ENCODE assay signal across 10 cellular contexts in genomic region chr4:168766537-168767316, GRCh38.
DNase-seq lines count a peak whose midpoint lies in the region; ATAC-seq, FAIRE-seq and TF ChIP-seq lines count a peak whose summit lies in the region.
"Had no signal": no experiment of that assay in that cellular context is flagged by ENCODE, and none has a peak within 500 bp of the region (broad histone marks: within the 10 kb centered on the region; RNA-seq: fewer than 3 reads in every experiment).

No MANE protein-coding gene starts in this region.

- no peak overlapping the region for H3K4me3 Mint-ChIP-seq in mesothelial cell of epicardium
- H3K4me3 Mint-ChIP-seq: activated naive CD8-positive, alpha-beta T cell had no signal

- H3K79me1 ChIP-seq in H1 (ENCODE audit: low read depth, low read length): no peaks in the 10 kb centered on the region

- H3K9ac ChIP-seq in H1 (replicated peaks in 1 of 4; ENCODE audit: extremely low read depth in 1 of 4, low read depth in 3 of 4, low read length in 3 of 4): no peak overlapping the region

- DNase-seq in M059J (ENCODE audit: low read depth): peak; percentile 83
- DNase-seq in H1 (ENCODE audit: low read depth in 1 of 2, low spot score in 2 of 2): no peak
- no peak for DNase-seq in mesothelial cell of epicardium (ENCODE audit: low spot score in 2 of 2, unreplicated experiment in 2 of 2)
- DNase-seq in vagina (ENCODE audit: extremely low spot score in 2 of 2): no peak
- DNase-seq in T-helper 2 cell: no peak
- no peak for DNase-seq in lower leg skin (ENCODE audit: low spot score in 2 of 2)
- DNase-seq: midbrain; stimulated activated naive CD4-positive, alpha-beta T cell had no signal

- no peaks in the 10 kb centered on the region for H4K20me1 ChIP-seq in H1 (replicated peaks in 1 of 2; ENCODE audit: control insufficient read depth in 1 of 2, insufficient read depth in 2 of 2, low read length in 2 of 2)

- H3K36me3 ChIP-seq in H1 (ENCODE audit: control insufficient read depth in 2 of 4, insufficient read depth in 4 of 4, low read length in 3 of 4): no peaks in the 10 kb centered on the region
- H3K36me3 ChIP-seq in vagina: no peaks in the 10 kb centered on the region

- no peak for TF ChIP-seq CTCF in H1 (IDR thresholded peaks at IDR 0.05; ENCODE audit: control extremely low read depth in 1 of 3, insufficient read depth in 1 of 3, low read depth in 1 of 3, low read length in 3 of 3)
- no peak for TF ChIP-seq CTCF in mesothelial cell of epicardium (IDR thresholded peaks at IDR 0.05; ENCODE audit: unreplicated experiment)
- no peak for TF ChIP-seq CTCF in vagina (IDR thresholded peaks at IDR 0.05)
- TF ChIP-seq CTCF in lower leg skin (IDR thresholded peaks at IDR 0.05): no peak

- H3K4me2 ChIP-seq in H1 (ENCODE audit: insufficient read depth in 1 of 2, low read depth in 2 of 2, low read length in 2 of 2): no peak overlapping the region

- TF ChIP-seq RAD21 in H1 (IDR thresholded peaks at IDR 0.05 in 1 of 2, conservative IDR thresholded peaks at IDR 0.05 in 1 of 2; ENCODE audit: low read depth in 2 of 2, low read length in 2 of 2): no peak

- no peak overlapping the region for H2BK5ac ChIP-seq in H1 (ENCODE audit: low read depth, low read length)

- H3K56ac ChIP-seq in H1 (replicated peaks; ENCODE audit: insufficient read length, low read depth, low read length): no peak overlapping the region

- H3K27ac ChIP-seq in H1 (ENCODE audit: low read depth, low read length): no peak overlapping the region
- peak overlapping the region; percentile 68 for H3K27ac ChIP-seq in vagina

- no peak for ATAC-seq in GM18502 (IDR thresholded peaks at IDR 0.05; ENCODE audit: poor library complexity, unreplicated experiment)

- H2AFZ ChIP-seq in H1 (ENCODE audit: low read length): no peak overlapping the region

- POLR2A ChIA-PET in H1 (lab: Charles Lee; ENCODE audit: partially characterized antibody): no interaction called here

- H2BK12ac ChIP-seq in H1 (ENCODE audit: low read depth, low read length): no peak overlapping the region

- no peaks in the 10 kb centered on the region for H3K9me3 Mint-ChIP-seq in mesothelial cell of epicardium

- peak overlapping the region; percentile 80 for H3K27ac Mint-ChIP-seq in mesothelial cell of epicardium
- H3K27ac Mint-ChIP-seq: activated naive CD8-positive, alpha-beta T cell had no signal

- peaks cover 23% of the 10 kb centered on the region for H3K4me1 Mint-ChIP-seq in mesothelial cell of epicardium

- CTCF ChIA-PET in H1 (lab: Charles Lee; ENCODE audit: partially characterized antibody): interaction anchor here (1.3 to 1.8 kb wide), 2 partner anchors 12 to 32 kb away, joined by 3 to 6 read pairs; no protein-coding TSS in a partner anchor

- H3K36me3 Mint-ChIP-seq in mesothelial cell of epicardium: peaks cover 22% of the 10 kb centered on the region
- H3K36me3 Mint-ChIP-seq: activated naive CD8-positive, alpha-beta T cell had no signal

- no peak overlapping the region for H2BK120ac ChIP-seq in H1 (replicated peaks; ENCODE audit: low read depth, low read length)

- FAIRE-seq in H1 (lab: Jason Lieb, UNC): no peak

- H2BK20ac ChIP-seq in H1 (ENCODE audit: low read length): no peak overlapping the region

- no peak overlapping the region for H3K23ac ChIP-seq in H1 (ENCODE audit: insufficient read length)

- H3K4me3 ChIP-seq in H1 (ENCODE audit: extremely low read depth in 1 of 4, insufficient read depth in 2 of 4, low read depth in 3 of 4, low read length in 4 of 4) (no peak overlapping the region), vagina (no peak overlapping the region), lower leg skin (ENCODE audit: low read depth, poor library complexity, severe bottlenecking) (no peak overlapping the region)

- H3K27me3 ChIP-seq in H1 (replicated peaks in 1 of 4; ENCODE audit: control insufficient read depth in 3 of 4, extremely low read depth in 1 of 4, insufficient read depth in 3 of 4, low read length in 3 of 4) (no peaks in the 10 kb centered on the region), vagina (no peaks in the 10 kb centered on the region)

- H2BK15ac ChIP-seq in H1 (ENCODE audit: low read length): 0 out of 2 replicates have a peak overlapping the region, but pooled peaks have one; percentile 29

- H3K4ac ChIP-seq in H1 (replicated peaks; ENCODE audit: insufficient read length, low read depth, low read length): no peak overlapping the region

- H4K8ac ChIP-seq in H1 (ENCODE audit: extremely low read depth, insufficient read depth, low read length): no peak overlapping the region

- no peak overlapping the region for H3K14ac ChIP-seq in H1 (ENCODE audit: insufficient read length)

- TF ChIP-seq POLR2A in H1 (IDR thresholded peaks at IDR 0.05; ENCODE audit: control extremely low read depth in 1 of 2, low read depth in 2 of 2, low read length in 2 of 2): no peak
- TF ChIP-seq POLR2A in vagina (IDR thresholded peaks at IDR 0.05): no peak
- TF ChIP-seq POLR2A in lower leg skin (IDR thresholded peaks at IDR 0.05): no peak

- TF ChIP-seq EP300 in H1 (IDR thresholded peaks at IDR 0.05; ENCODE audit: borderline replicate concordance in 1 of 2, low read depth in 2 of 2, low read length in 2 of 2): no peak

- no peak overlapping the region for H3K18ac ChIP-seq in H1 (ENCODE audit: extremely low read depth, low read length)

- WGBS in H1 (ENCODE audit: extremely low coverage in 1 of 2, insufficient coverage in 1 of 2, insufficient read length in 1 of 2, insufficient replicate concordance in 2 of 2, low coverage in 1 of 2, low lambda C conversion rate in 2 of 2, missing lambda C conversion rate in 1 of 2), 2 experiments: 94% methylated on average over 9 of the region's 9 CpGs; no CpG with 5 or more reads in 1 of the 2 experiments
- WGBS in lower leg skin, 2 donors: 64 to 78% methylated on average over 9 of the region's 9 CpGs

- H3K9me3 ChIP-seq in H1 (ENCODE audit: insufficient read depth in 2 of 2, low read depth in 1 of 2, low read length in 1 of 2) (no peaks in the 10 kb centered on the region), vagina (no peaks in the 10 kb centered on the region)

- H3K27me3 Mint-ChIP-seq in mesothelial cell of epicardium (ENCODE audit: low read depth): no peaks in the 10 kb centered on the region

- 0 out of 2 replicates have a peak, but pooled peaks cover 2% of the 10 kb centered on the region for H3K23me2 ChIP-seq in H1 (ENCODE audit: low read depth, low read length)

- no peaks in the 10 kb centered on the region for H3K79me2 ChIP-seq in H1 (ENCODE audit: control insufficient read depth in 1 of 2, insufficient read depth in 2 of 2, low read length in 2 of 2)

- no peak overlapping the region for H2AK5ac ChIP-seq in H1 (ENCODE audit: low read depth, low read length)

- H4K91ac ChIP-seq in H1 (replicated peaks; ENCODE audit: insufficient read length, low read length): no peak overlapping the region

- intact Hi-C loops in vagina (cut with DNase I) (loop anchor here (10.0 kb wide), 1 partner anchor 48 kb away; no protein-coding TSS in a partner anchor), lower leg skin (cut with DNase I; ENCODE audit: low total_unique reads) (no loop called here)

- no peak overlapping the region for H4K5ac ChIP-seq in H1 (ENCODE audit: insufficient read length, low read depth, low read length)

- no peaks in the 10 kb centered on the region for H3K4me1 ChIP-seq in H1 (replicated peaks in 1 of 4; ENCODE audit: control insufficient read depth in 3 of 4, insufficient read depth in 4 of 4, low read length in 3 of 4)
- H3K4me1 ChIP-seq in vagina: peaks cover 40% of the 10 kb centered on the region

TF ChIP-seq in H1, 55 proteins besides CTCF, POLR2A, EP300 and RAD21:
- TF ChIP-seq SIN3A (conservative IDR thresholded peaks at IDR 0.05 in 1 of 2, IDR thresholded peaks at IDR 0.05 in 1 of 2; ENCODE audit: low read depth in 1 of 2, low read length in 2 of 2): no peak
- TF ChIP-seq SUZ12 (IDR thresholded peaks at IDR 0.05; ENCODE audit: low read length): no peak
- no peak for TF ChIP-seq SP1 (IDR thresholded peaks at IDR 0.05; ENCODE audit: low read depth, low read length)
